ENCODE assay signal across 8 cellular contexts in genomic region chr1:47192458-47193384, GRCh38. TPM values are rescaled to one million over a fixed set of nuclear protein-coding genes. Genes with fewer than 3 reads are reported as not detected.
DNase-seq lines count a peak whose midpoint lies in the region; ATAC-seq and TF ChIP-seq lines count a peak whose summit lies in the region.

No MANE protein-coding gene starts in this region.

- H2BK15ac ChIP-seq in IMR-90 (ENCODE audit: low read depth, low read length), result no peak overlapping the region

- H2BK5ac ChIP-seq in IMR-90 (ENCODE audit: low read depth, low read length, poor library complexity, severe bottlenecking), result no peak overlapping the region

- CTCF ChIA-PET in IMR-90 (lab: Yijun Ruan, JAX), result interaction anchor here (0.6 to 4.3 kb wide), 13 partner anchors 10 to 534 kb away, joined by 3 to 23 read pairs (median 4); no protein-coding TSS in a partner anchor

- H4K8ac ChIP-seq in IMR-90 (ENCODE audit: low read depth in 2 of 2, low read length in 2 of 2), result no peak overlapping the region

- no peak for DNase-seq in AG09309 (ENCODE audit: low read depth)
- DNase-seq in IMR-90, result peak; percentile 53
- peak; percentile 50 for DNase-seq in RKO (ENCODE audit: low spot score)
- peak; percentile 54 for DNase-seq in activated T-helper 1 cell treated with anti-CD3 and anti-CD28 coated beads, Interleukin-12 subunit alpha, Interleukin-12 subunit beta, Interleukin-2, Interleukin-4 antibody, amounts not matched to agents 30 ng/mL and 10 ng/mL and 1 ng/mL, durations not matched to agents 14 hours and 24 hours and 36 hours (ENCODE audit: low spot score)
- peak; percentile 36 for DNase-seq in fibroblast of the conjunctiva (ENCODE audit: low read depth)
- DNase-seq in neural crest cell (ENCODE audit: low read depth, low spot score), result peak; percentile 78
- DNase-seq in superior temporal gyrus (ENCODE audit: extremely low spot score), result peak; percentile 75

- H3K79me1 ChIP-seq in IMR-90 (ENCODE audit: low read depth in 1 of 2, low read length in 2 of 2), result no peaks in the 10 kb centered on the region

- no peaks in the 10 kb centered on the region for H3K4me1 Mint-ChIP-seq in activated T-helper 1 cell treated with anti-CD3 and anti-CD28 coated beads, Interleukin-12 subunit alpha, Interleukin-12 subunit beta, Interleukin-2, Interleukin-4 antibody, amounts not matched to agents 30 ng/mL and 10 ng/mL and 1 ng/mL, durations not matched to agents 14 hours and 24 hours and 36 hours (ENCODE audit: low read depth)
- peaks cover 6% of the 10 kb centered on the region for H3K4me1 Mint-ChIP-seq in neural crest cell

- dilution Hi-C loops in IMR-90 (cut with HindIII; ENCODE audit: low sequenced_read_pairs, unreplicated experiment), result no loop called here

- H3K4me3 Mint-ChIP-seq in activated T-helper 1 cell treated with anti-CD3 and anti-CD28 coated beads, Interleukin-12 subunit alpha, Interleukin-12 subunit beta, Interleukin-2, Interleukin-4 antibody, amounts not matched to agents 30 ng/mL and 10 ng/mL and 1 ng/mL, durations not matched to agents 14 hours and 24 hours and 36 hours, result no peak overlapping the region
- no peak overlapping the region for H3K4me3 Mint-ChIP-seq in neural crest cell

- BruUV-seq in IMR-90 (replicated peaks; lab: Mats Ljungman, UMichigan), result no TSS peak

- intact Hi-C loops in IMR-90 (cut with micrococcal nuclease), result loop anchor here (1.0 to 5.0 kb wide), 7 partner anchors 71 to 535 kb away; partner anchors contain the start of genes CMPK1 and STIL
- intact Hi-C loops in activated T-helper 1 cell treated with anti-CD3 and anti-CD28 coated beads, Interleukin-12 subunit alpha, Interleukin-12 subunit beta, Interleukin-2, Interleukin-4 antibody, amounts not matched to agents 30 ng/mL and 10 ng/mL and 1 ng/mL, durations not matched to agents 14 hours and 24 hours and 36 hours (cut with micrococcal nuclease), result loop anchor here (1.0 to 2.0 kb wide), 3 partner anchors 71 to 518 kb away; no protein-coding TSS in a partner anchor

- H3K9me3 Mint-ChIP-seq in activated T-helper 1 cell treated with anti-CD3 and anti-CD28 coated beads, Interleukin-12 subunit alpha, Interleukin-12 subunit beta, Interleukin-2, Interleukin-4 antibody, amounts not matched to agents 30 ng/mL and 10 ng/mL and 1 ng/mL, durations not matched to agents 14 hours and 24 hours and 36 hours, result no peaks in the 10 kb centered on the region
- no peaks in the 10 kb centered on the region for H3K9me3 Mint-ChIP-seq in neural crest cell

- H3K18ac ChIP-seq in IMR-90 (ENCODE audit: low read depth, low read length), result no peak overlapping the region

- no peak overlapping the region for H3K9ac ChIP-seq in IMR-90 (ENCODE audit: low read depth, low read length)

- 19% methylated on average over 4 of the region's 10 CpGs; no CpG with 5 or more reads in 1 of the 2 experiments for WGBS in IMR-90 (ENCODE audit: extremely low coverage in 2 of 2, insufficient read length in 1 of 2), 2 experiments

- ATAC-seq in GM18870 (IDR thresholded peaks at IDR 0.05; ENCODE audit: unreplicated experiment) (peak; percentile 48), IMR-90 (ENCODE audit: low read depth) (peak; percentile 79)

- H3K23ac ChIP-seq in IMR-90 (ENCODE audit: low read depth, low read length), result no peak overlapping the region

- H2BK20ac ChIP-seq in IMR-90 (ENCODE audit: low read depth, low read length), result no peak overlapping the region

- H2AK5ac ChIP-seq in IMR-90 (ENCODE audit: low read depth, low read length), result no peak overlapping the region

- no peak overlapping the region for H3K4ac ChIP-seq in IMR-90 (ENCODE audit: low read depth, low read length)

- H3K27ac Mint-ChIP-seq in activated T-helper 1 cell treated with anti-CD3 and anti-CD28 coated beads, Interleukin-12 subunit alpha, Interleukin-12 subunit beta, Interleukin-2, Interleukin-4 antibody, amounts not matched to agents 30 ng/mL and 10 ng/mL and 1 ng/mL, durations not matched to agents 14 hours and 24 hours and 36 hours, result no peak overlapping the region
- H3K27ac Mint-ChIP-seq in neural crest cell (ENCODE audit: unreplicated experiment), result peak overlapping the region; percentile 82

- no peaks in the 10 kb centered on the region for H3K36me3 Mint-ChIP-seq in activated T-helper 1 cell treated with anti-CD3 and anti-CD28 coated beads, Interleukin-12 subunit alpha, Interleukin-12 subunit beta, Interleukin-2, Interleukin-4 antibody, amounts not matched to agents 30 ng/mL and 10 ng/mL and 1 ng/mL, durations not matched to agents 14 hours and 24 hours and 36 hours (ENCODE audit: low read depth)
- H3K36me3 Mint-ChIP-seq in neural crest cell (ENCODE audit: low read depth), result no peaks in the 10 kb centered on the region

- H4K91ac ChIP-seq in IMR-90 (ENCODE audit: insufficient read depth, low read depth, low read length), result no peak overlapping the region

- H3K4me3 ChIP-seq in AG09309 (ENCODE audit: control insufficient read depth, low read depth, low read length) (no peak overlapping the region), IMR-90 (ENCODE audit: insufficient read depth, low read depth, low read length) (no peak overlapping the region)

- H2AFZ ChIP-seq in IMR-90 (replicated peaks; ENCODE audit: low read length, poor library complexity), result peak overlapping the region; percentile 47

- no peak for TF ChIP-seq POLR2A in IMR-90 (IDR thresholded peaks at IDR 0.05; ENCODE audit: low read depth, low read length)

- no peak overlapping the region for H3K4me2 ChIP-seq in IMR-90 (ENCODE audit: low read depth, low read length)

- H2AK9ac ChIP-seq in IMR-90 (replicated peaks; ENCODE audit: low read depth, low read length, poor library complexity), result peak overlapping the region; percentile 87

- no peaks in the 10 kb centered on the region for H3K9me3 ChIP-seq in IMR-90 (ENCODE audit: control insufficient read depth, insufficient read depth, low read length)

- no peak overlapping the region for H3K14ac ChIP-seq in IMR-90 (replicated peaks; ENCODE audit: low read depth, low read length)

- POLR2A ChIA-PET in IMR-90 (lab: Charles Lee; ENCODE audit: unreplicated experiment), result no interaction called here

- H3K36me3 ChIP-seq in IMR-90 (ENCODE audit: control insufficient read depth, insufficient read depth, low read length), result no peaks in the 10 kb centered on the region

- H3K27ac ChIP-seq in IMR-90 (ENCODE audit: insufficient read depth, low read length), result no peak overlapping the region

- peaks cover 2% of the 10 kb centered on the region; the same call in 1 of the 2 replicates for H3K4me1 ChIP-seq in IMR-90 (ENCODE audit: control insufficient read depth, insufficient read depth, low read length)

- no peak overlapping the region for H3K56ac ChIP-seq in IMR-90 (ENCODE audit: extremely low read depth, insufficient read depth, low read length)

- H3K27me3 Mint-ChIP-seq in activated T-helper 1 cell treated with anti-CD3 and anti-CD28 coated beads, Interleukin-12 subunit alpha, Interleukin-12 subunit beta, Interleukin-2, Interleukin-4 antibody, amounts not matched to agents 30 ng/mL and 10 ng/mL and 1 ng/mL, durations not matched to agents 14 hours and 24 hours and 36 hours (ENCODE audit: insufficient read depth), result peaks cover 3% of the 10 kb centered on the region
- peaks cover 10% of the 10 kb centered on the region for H3K27me3 Mint-ChIP-seq in neural crest cell (ENCODE audit: low read depth)

- peak; percentile 78 for TF ChIP-seq RAD21 in IMR-90 (IDR thresholded peaks at IDR 0.05; ENCODE audit: low read length)

- H4K20me1 ChIP-seq in IMR-90 (ENCODE audit: insufficient read depth, low read length), result no peaks in the 10 kb centered on the region; the same call in 1 of the 2 replicates

- no peak overlapping the region for H4K5ac ChIP-seq in IMR-90 (ENCODE audit: low read depth, low read length)

- no peaks in the 10 kb centered on the region for H3K9me1 ChIP-seq in IMR-90 (ENCODE audit: insufficient read depth, low read length)

- in situ Hi-C loops in IMR-90 (cut with MboI; ENCODE audit: low sequenced_read_pairs), result no loop called here

- no peak overlapping the region for H2BK120ac ChIP-seq in IMR-90 (ENCODE audit: low read depth, low read length)

- TF ChIP-seq CTCF in AG09309 (IDR thresholded peaks at IDR 0.05; ENCODE audit: control insufficient read depth, insufficient read depth, low read depth, low read length, missing control alignments), result peak; percentile 99
- peak; percentile 91 for TF ChIP-seq CTCF in IMR-90 (conservative IDR thresholded peaks at IDR 0.05; ENCODE audit: low read depth, low read length)
- TF ChIP-seq CTCF in neural crest cell (conservative IDR thresholded peaks at IDR 0.05), result peak; percentile 94

- H3K27me3 ChIP-seq in IMR-90 (ENCODE audit: control insufficient read depth, insufficient read depth, low read length), result peaks cover 6% of the 10 kb centered on the region

TF ChIP-seq in IMR-90, 13 proteins besides CTCF, POLR2A, EP300 and RAD21:
- TF ChIP-seq CEBPB (IDR thresholded peaks at IDR 0.05; ENCODE audit: low read depth, low read length) (no peak), MAZ (IDR thresholded peaks at IDR 0.05; ENCODE audit: borderline replicate concordance, low read depth, low read length) (peak; percentile 64; the same call in 1 of the 2 replicates), SMC3 (IDR thresholded peaks at IDR 0.05; ENCODE audit: low read depth, low read length) (peak; percentile 71)

RNA-seq across cellular contexts. Expression of gene PDZK1IP1, which starts 2.9 kb away (rescaled TPM):
- total RNA-seq in IMR-90 (2012; rRNA removed) (not detected in 2 replicates), neural crest cell (not detected in 2 replicates)
- not detected in 2 replicates for polyA plus RNA-seq in IMR-90 (2012; rRNA removed)
- not detected in 2 replicates for polyA plus RNA-seq in IMR-90 (2012; cell fraction: cytosol; rRNA removed)
- not detected in 2 replicates for polyA plus RNA-seq in IMR-90 (2012; cell fraction: nucleus; rRNA removed; ENCODE audit: low replicate concordance)
- total RNA-seq in activated T-helper 1 cell treated with anti-CD3 and anti-CD28 coated beads, Interleukin-12 subunit alpha, Interleukin-12 subunit beta, Interleukin-2, Interleukin-4 antibody, amounts not matched to agents 30 ng/mL and 10 ng/mL and 1 ng/mL, durations not matched to agents 14 hours and 24 hours and 36 hours, result not detected in 2 replicates

RNA-seq across cellular contexts. Expression of gene TAL1, which starts 39.3 kb away (rescaled TPM):
- total RNA-seq in IMR-90 (2012; rRNA removed), result not detected in 2 replicates
- not detected in 2 replicates for polyA plus RNA-seq in IMR-90 (2012; rRNA removed)
- not detected in 2 replicates for polyA plus RNA-seq in IMR-90 (2012; cell fraction: cytosol; rRNA removed)
- not detected in 2 replicates for polyA plus RNA-seq in IMR-90 (2012; cell fraction: nucleus; rRNA removed; ENCODE audit: low replicate concordance)
- not detected in 2 replicates for total RNA-seq in activated T-helper 1 cell treated with anti-CD3 and anti-CD28 coated beads, Interleukin-12 subunit alpha, Interleukin-12 subunit beta, Interleukin-2, Interleukin-4 antibody, amounts not matched to agents 30 ng/mL and 10 ng/mL and 1 ng/mL, durations not matched to agents 14 hours and 24 hours and 36 hours
- total RNA-seq in neural crest cell, result 0.11 and 0.21 TPM in 2 replicates

RNA-seq across cellular contexts. Expression of gene CYP4A22, which starts 55.5 kb away (rescaled TPM):
- total RNA-seq in IMR-90 (2012; rRNA removed), result not detected in 2 replicates
- not detected in 2 replicates for polyA plus RNA-seq in IMR-90 (2012; rRNA removed)
- polyA plus RNA-seq in IMR-90 (2012; cell fraction: cytosol; rRNA removed), result not detected in 2 replicates
- polyA plus RNA-seq in IMR-90 (2012; cell fraction: nucleus; rRNA removed; ENCODE audit: low replicate concordance), result not detected in 2 replicates
- not detected in 2 replicates for total RNA-seq in activated T-helper 1 cell treated with anti-CD3 and anti-CD28 coated beads, Interleukin-12 subunit alpha, Interleukin-12 subunit beta, Interleukin-2, Interleukin-4 antibody, amounts not matched to agents 30 ng/mL and 10 ng/mL and 1 ng/mL, durations not matched to agents 14 hours and 24 hours and 36 hours
- total RNA-seq in neural crest cell, result not detected in 2 replicates
